Comparison of ENCODE assay signal across 21 cellular contexts in the genomic region with DNA sequence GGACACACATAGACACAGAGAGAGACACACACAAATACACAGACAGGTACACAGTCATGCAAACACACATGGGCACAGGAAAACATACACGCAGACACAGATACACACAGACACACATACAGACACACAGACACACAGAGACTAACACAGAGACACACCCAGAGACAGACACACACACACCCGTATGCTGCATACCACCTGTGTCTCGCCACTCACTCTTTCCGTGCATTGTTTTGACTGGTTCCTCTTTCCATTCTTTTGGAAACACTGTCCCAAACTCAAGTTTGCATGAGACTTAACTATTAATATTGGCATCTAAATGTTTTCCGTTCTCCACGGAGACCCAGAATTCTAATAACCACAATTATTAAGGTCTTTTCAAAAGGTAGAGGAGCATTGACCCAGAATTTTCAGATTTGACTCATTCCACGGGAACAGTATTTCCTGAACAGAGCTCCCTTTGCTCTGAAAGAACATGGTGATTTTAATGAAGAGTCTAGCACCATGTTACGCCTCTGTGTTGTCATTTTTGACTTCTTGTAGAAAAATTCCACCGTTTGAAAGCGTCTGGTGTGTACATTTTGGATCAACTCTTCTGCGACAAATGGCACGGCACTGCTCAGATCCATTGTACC.
"Had no signal": no experiment of that assay in that cellular context is flagged by ENCODE, and none has a peak within 500 bp of the region (broad histone marks: within the 10 kb centered on the region; RNA-seq: fewer than 3 reads in every experiment).

No MANE protein-coding gene starts in this region.

- DNase-seq: cortex of kidney; effector memory CD8-positive, alpha-beta T cell; erythroblast; gastrocnemius medialis; head of caudate nucleus; left ventricle myocardium superior; lower lobe of right lung; stimulated activated CD4-positive, alpha-beta T cell treated with anti-CD3 and anti-CD28 coated beads, Interleukin-2, amount 100 ng/mL, for 24 hours; stimulated activated CD4-positive, alpha-beta T cell treated with anti-CD3 and anti-CD28 coated beads, Interleukin-4, amount 100 ng/mL, for 4 hours; stimulated activated naive CD4-positive, alpha-beta T cell; stimulated activated naive CD8-positive, alpha-beta T cell treated with anti-CD3 and anti-CD28 coated beads, Interleukin-15, amount 100 ng/mL, for 72 hours; transverse colon; upper lobe of right lung; uterus had no signal

- H3K36me3 ChIP-seq: gastrocnemius medialis, lower lobe of right lung, neutrophil, suprapubic skin, transverse colon, upper lobe of right lung, uterus had no signal

- FAIRE-seq: endometrium, keratinocyte had no signal

- H3K4me1 ChIP-seq: gastrocnemius medialis, lower lobe of right lung, parathyroid adenoma, suprapubic skin, transverse colon, upper lobe of right lung, uterus had no signal

- H3K4me3 ChIP-seq: gastrocnemius medialis, lower lobe of right lung, smooth muscle cell, suprapubic skin, transverse colon, upper lobe of right lung, uterus had no signal

- H3K27ac ChIP-seq: gastrocnemius medialis, lower lobe of right lung, neutrophil, parathyroid adenoma, suprapubic skin, transverse colon, upper lobe of right lung, uterus had no signal

- H3K27me3 ChIP-seq: gastrocnemius medialis, suprapubic skin, transverse colon, upper lobe of right lung, uterus had no signal

- H3K9me3 ChIP-seq: gastrocnemius medialis, neutrophil, suprapubic skin, transverse colon, upper lobe of right lung, uterus had no signal

- ATAC-seq: effector memory CD8-positive, alpha-beta T cell; gastrocnemius medialis; left ventricle myocardium superior; lower lobe of right lung; sciatic nerve; stimulated activated naive CD8-positive, alpha-beta T cell treated with anti-CD3 and anti-CD28 coated beads, Interleukin-15, amount 100 ng/mL, for 72 hours; upper lobe of right lung had no signal
